Comparison of ENCODE assay signal across 7 cellular contexts in the genomic region with DNA sequence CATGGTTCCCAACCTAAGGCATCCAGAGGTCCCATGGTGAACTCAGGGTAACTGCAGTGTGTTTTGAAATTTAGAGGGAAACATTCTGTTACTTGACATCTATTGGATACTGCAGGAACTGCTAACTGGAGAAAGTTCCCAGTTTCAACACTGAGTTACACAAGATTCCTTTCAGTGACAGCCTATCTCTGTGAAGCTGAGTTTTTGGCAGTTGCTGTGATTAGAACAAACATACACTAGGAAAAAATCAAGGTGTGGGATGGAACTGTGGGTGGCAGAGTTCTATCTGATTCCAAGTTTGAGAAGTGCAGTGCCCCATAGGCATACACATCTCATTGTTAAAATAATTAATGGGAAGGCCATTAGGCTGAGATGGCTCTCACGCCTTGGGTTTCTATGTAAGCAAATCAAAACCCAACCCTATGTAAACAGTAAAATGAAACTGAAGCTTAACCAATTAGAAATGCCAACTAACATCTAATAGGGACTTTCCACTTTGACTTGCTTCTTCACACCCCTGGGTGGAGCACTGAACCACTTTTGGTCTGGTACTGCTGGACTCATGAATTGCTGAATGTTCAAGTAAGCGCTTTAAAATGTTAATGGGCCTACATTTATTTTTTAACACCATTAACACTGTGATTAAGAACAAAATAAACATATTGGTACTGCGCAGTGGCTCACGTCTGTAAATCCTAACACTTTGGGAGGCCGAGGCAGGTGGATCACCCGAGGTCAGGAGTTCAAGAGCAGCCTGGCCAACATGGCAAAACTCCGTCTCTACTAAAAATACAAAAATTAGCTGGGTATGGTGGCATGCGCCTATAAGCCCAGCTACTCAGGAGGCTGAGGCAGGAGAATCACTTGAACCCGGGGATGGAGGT. TPM values are rescaled to one million over a fixed set of nuclear protein-coding genes. Genes with fewer than 3 reads are reported as not detected.
DNase-seq lines count a peak whose midpoint lies in the region; ATAC-seq, FAIRE-seq and TF ChIP-seq lines count a peak whose summit lies in the region.

No MANE protein-coding gene starts in this region.

- no peak overlapping the region for H2BK5ac ChIP-seq in trophoblast cell (ENCODE audit: low read depth, low read length, poor library complexity)

- H3K79me2 ChIP-seq in trophoblast cell (ENCODE audit: control insufficient read depth, insufficient read depth, low read length, poor library complexity): no peaks in the 10 kb centered on the region

- H3K4me1 Mint-ChIP-seq in naive thymus-derived CD4-positive, alpha-beta T cell: peaks cover 0 to 30% (median 0%) of the 10 kb centered on the region in 7 donors

- no peak overlapping the region for H2BK120ac ChIP-seq in trophoblast cell (ENCODE audit: insufficient read depth, low read length, poor library complexity)

- H3K23ac ChIP-seq in trophoblast cell (ENCODE audit: low read length): no peak overlapping the region

- no peak overlapping the region for H3K4me3 ChIP-seq in cardiac fibroblast (replicated peaks in 1 of 2; ENCODE audit: low read depth in 2 of 2, low read length in 2 of 2)
- H3K4me3 ChIP-seq in naive thymus-derived CD4-positive, alpha-beta T cell (ENCODE audit: low read length): no peak overlapping the region
- H3K4me3 ChIP-seq in trophoblast cell (ENCODE audit: low read depth, low read length): no peak overlapping the region
- no peak overlapping the region for H3K4me3 ChIP-seq in brain microvascular endothelial cell (ENCODE audit: low read depth, low read length)

- peaks cover 0 to 9% (median 2%) of the 10 kb centered on the region in 11 donors for H3K9me3 Mint-ChIP-seq in naive thymus-derived CD4-positive, alpha-beta T cell

- no peaks in the 10 kb centered on the region for H3K79me1 ChIP-seq in trophoblast cell (ENCODE audit: low read length)

- H3K27me3 ChIP-seq in naive thymus-derived CD4-positive, alpha-beta T cell (ENCODE audit: control insufficient read depth in 2 of 2, insufficient read depth in 2 of 2, low read length in 2 of 2): no peaks in the 10 kb centered on the region
- H3K27me3 ChIP-seq in trophoblast cell (ENCODE audit: insufficient read depth, low read length) (no peaks in the 10 kb centered on the region), brain microvascular endothelial cell (replicated peaks) (no peaks in the 10 kb centered on the region)

- H4K91ac ChIP-seq in trophoblast cell (ENCODE audit: low read depth, low read length): no peak overlapping the region

- H3K4ac ChIP-seq in trophoblast cell (ENCODE audit: low read depth, low read length): no peak overlapping the region

- no peak overlapping the region for H4K12ac ChIP-seq in trophoblast cell (ENCODE audit: low read depth, low read length)

- H2AK5ac ChIP-seq in trophoblast cell (ENCODE audit: low read length): no peak overlapping the region

- CTCF ChIA-PET in naive thymus-derived CD4-positive, alpha-beta T cell (lab: Charles Lee): no interaction called here

- peak; percentile 86 for FAIRE-seq in GM18507 (lab: Jason Lieb, UNC)

- DNase-seq in GM18507 (ENCODE audit: extremely low spot score, insufficient read length, low read depth) (peak; percentile 45), M059J (ENCODE audit: low read depth) (peak; percentile 47), cardiac fibroblast (ENCODE audit: low read depth in 2 of 2) (peak; percentile 27 to 68), trophoblast cell (no peak), brain microvascular endothelial cell (no peak)
- no peak for DNase-seq in naive thymus-derived CD4-positive, alpha-beta T cell

- peaks cover 0 to 8% of the 10 kb centered on the region in 2 donors for H3K4me1 ChIP-seq in naive thymus-derived CD4-positive, alpha-beta T cell (ENCODE audit: control insufficient read depth in 2 of 2, insufficient read depth in 2 of 2, low read length in 2 of 2)
- H3K4me1 ChIP-seq in trophoblast cell (ENCODE audit: control insufficient read depth in 1 of 2, insufficient read depth in 2 of 2, low read length in 2 of 2): no peaks in the 10 kb centered on the region

- H2AFZ ChIP-seq in trophoblast cell (ENCODE audit: insufficient read depth, low read length, poor library complexity): no peak overlapping the region

- intact Hi-C loops in naive thymus-derived CD4-positive, alpha-beta T cell (cut with micrococcal nuclease): loop anchor here in 1 of 2 donors (2.0 to 5.0 kb wide), 2 partner anchors 27 to 44 kb away; no protein-coding TSS in a partner anchor

- no peak overlapping the region for H4K8ac ChIP-seq in trophoblast cell (ENCODE audit: low read depth, low read length)

- no peaks in the 10 kb centered on the region for H3K9me3 ChIP-seq in naive thymus-derived CD4-positive, alpha-beta T cell (ENCODE audit: control insufficient read depth in 2 of 3, low read length in 3 of 3)
- no peaks in the 10 kb centered on the region for H3K9me3 ChIP-seq in trophoblast cell (ENCODE audit: insufficient read depth, low read depth, low read length)

- H3K36me3 ChIP-seq in naive thymus-derived CD4-positive, alpha-beta T cell (ENCODE audit: control insufficient read depth in 2 of 3, insufficient read depth in 3 of 3, low read length in 3 of 3): no peaks in the 10 kb centered on the region
- H3K36me3 ChIP-seq in trophoblast cell (ENCODE audit: control insufficient read depth in 1 of 2, insufficient read depth in 2 of 2, low read length in 2 of 2) (no peaks in the 10 kb centered on the region), brain microvascular endothelial cell (replicated peaks) (no peaks in the 10 kb centered on the region)

- H3K36me3 Mint-ChIP-seq in naive thymus-derived CD4-positive, alpha-beta T cell: peaks cover 0 to 13% (median 0%) of the 10 kb centered on the region in 5 donors

- H3K27ac ChIP-seq in naive thymus-derived CD4-positive, alpha-beta T cell (ENCODE audit: low read depth, low read length): no peak overlapping the region
- H3K27ac ChIP-seq in trophoblast cell (ENCODE audit: low read depth, low read length): no peak overlapping the region
- H3K27ac ChIP-seq in brain microvascular endothelial cell: no peak overlapping the region

- H2BK12ac ChIP-seq in trophoblast cell (ENCODE audit: low read length): no peak overlapping the region

- no peak overlapping the region for H3K14ac ChIP-seq in trophoblast cell (ENCODE audit: low read length)

- no peak overlapping the region for H3K9ac ChIP-seq in trophoblast cell (ENCODE audit: low read length)

- H3K27ac Mint-ChIP-seq in naive thymus-derived CD4-positive, alpha-beta T cell: peak overlapping the region in 2 of 9 donors; percentile 31 to 58

- no peak overlapping the region for H3K18ac ChIP-seq in trophoblast cell (ENCODE audit: low read length)

- H3K4me3 Mint-ChIP-seq in naive thymus-derived CD4-positive, alpha-beta T cell: peak overlapping the region in 1 of 10 donors; percentile 23

- no peak for TF ChIP-seq CTCF in cardiac fibroblast (IDR thresholded peaks at IDR 0.05; ENCODE audit: low read depth, low read length)
- TF ChIP-seq CTCF in brain microvascular endothelial cell (IDR thresholded peaks at IDR 0.05; ENCODE audit: low read depth, low read length, missing control alignments): no peak

- no peak overlapping the region for H3K4me2 ChIP-seq in trophoblast cell (ENCODE audit: low read length)

- peak; percentile 77 for ATAC-seq in GM21737 (IDR thresholded peaks at IDR 0.05; ENCODE audit: unreplicated experiment)
- ATAC-seq in naive thymus-derived CD4-positive, alpha-beta T cell: peak; percentile 93

- H3K27me3 Mint-ChIP-seq in naive thymus-derived CD4-positive, alpha-beta T cell: no peaks in the 10 kb centered on the region

- WGBS in trophoblast cell (ENCODE audit: extremely low coverage, insufficient coverage, insufficient read length): no CpG with 5 or more reads among the region's 9 CpGs

- in situ Hi-C loops in brain microvascular endothelial cell (cut with HindIII; ENCODE audit: low pct_ligation_motif_present, low sequenced_read_pairs): no loop called here

- POLR2A ChIA-PET in naive thymus-derived CD4-positive, alpha-beta T cell (lab: Charles Lee): no interaction called here

RNA-seq across cellular contexts. Expression of gene TBC1D7, which starts 55.2 kb away (rescaled TPM):
- 32.3 and 36.3 TPM in 2 replicates for total RNA-seq in M059J (2014; rRNA removed; shearing (Covaris generic))
- total RNA-seq in naive thymus-derived CD4-positive, alpha-beta T cell: 10 to 100 TPM; 14.8 to 34.6 (median 17.0) TPM
- polyA plus RNA-seq in naive thymus-derived CD4-positive, alpha-beta T cell: 10 to 100 TPM; 11.7 to 14.8 TPM
- 32.2 and 33.6 TPM in 2 replicates for polyA plus RNA-seq in trophoblast cell (2013)

Comparison
In these comparisons a context has a peak if more than half of its experiments do, and no peak if none do; other contexts are left out.
1. DNase-seq: peak in GM18507 (single experiment), M059J (single experiment) and cardiac fibroblast (2 of 2); none in naive thymus-derived CD4-positive, alpha-beta T cell (0 of 9), trophoblast cell (0 of 2) and brain microvascular endothelial cell (single experiment).